8 cellular contexts compared by ENCODE assay signal in genomic region chr3:32577621-32578556, GRCh38. TPM values are rescaled to one million over a fixed set of nuclear protein-coding genes. Genes with fewer than 3 reads are reported as not detected.
DNase-seq lines count a peak whose midpoint lies in the region; ATAC-seq and TF ChIP-seq lines count a peak whose summit lies in the region.

No MANE protein-coding gene starts in this region.

- H3K36me3 ChIP-seq in SJSA1 (no peaks in the 10 kb centered on the region), gastroesophageal sphincter (no peaks in the 10 kb centered on the region), subcutaneous abdominal adipose tissue (ENCODE audit: control insufficient read depth in 5 of 5, insufficient read depth in 5 of 5, low read length in 5 of 5) (no peaks in the 10 kb centered on the region)

- in situ Hi-C loops in ACHN (cut with HindIII; ENCODE audit: low pct_ligation_motif_present, low pct_unique_long_range_greater_than_20kb, low sequenced_read_pairs) = no loop called here

- no peak for TF ChIP-seq POLR2A in gastroesophageal sphincter (IDR thresholded peaks at IDR 0.05)

- H3K9me3 ChIP-seq in SJSA1 (replicated peaks) = no peaks in the 10 kb centered on the region
- H3K9me3 ChIP-seq in gastroesophageal sphincter = no peaks in the 10 kb centered on the region
- H3K9me3 ChIP-seq in subcutaneous abdominal adipose tissue (ENCODE audit: control insufficient read depth in 5 of 5, low read length in 5 of 5) = no peaks in the 10 kb centered on the region

- H3K27me3 ChIP-seq in SJSA1 (replicated peaks) (no peaks in the 10 kb centered on the region), gastroesophageal sphincter (no peaks in the 10 kb centered on the region), subcutaneous abdominal adipose tissue (ENCODE audit: control insufficient read depth in 5 of 5, insufficient read depth in 4 of 5, low read length in 5 of 5) (no peaks in the 10 kb centered on the region)

- TF ChIP-seq EP300 in gastroesophageal sphincter (IDR thresholded peaks at IDR 0.05) = no peak

- peak overlapping the region in 1 of 5 donors; percentile 15 for H3K9ac ChIP-seq in subcutaneous abdominal adipose tissue (ENCODE audit: low read length in 5 of 5)

- H3K4me1 ChIP-seq in SJSA1 (replicated peaks) (peaks cover 18% of the 10 kb centered on the region), gastroesophageal sphincter (peaks cover 0 to 13% (median 0%) of the 10 kb centered on the region in 3 donors), subcutaneous abdominal adipose tissue (ENCODE audit: control insufficient read depth in 5 of 5, insufficient read depth in 5 of 5, low read length in 5 of 5) (peaks cover 0 to 9% (median 0%) of the 10 kb centered on the region in 5 donors)

- no peak for TF ChIP-seq CTCF in gastroesophageal sphincter (IDR thresholded peaks at IDR 0.05)

- WGBS in gastroesophageal sphincter (ENCODE audit: low coverage in 1 of 2), 2 donors = 40 to 56% methylated on average over 7 of the region's 8 CpGs

- ATAC-seq in GM18861 (IDR thresholded peaks at IDR 0.05; ENCODE audit: unreplicated experiment) (peak; percentile 90), HG03039 (IDR thresholded peaks at IDR 0.05; ENCODE audit: unreplicated experiment) (peak; percentile 91), gastroesophageal sphincter (no peak)

- peak; percentile 91 to 92 for DNase-seq in AML-193 (lab: John Stamatoyannopoulos, UW)
- DNase-seq in SJSA1 (ENCODE audit: low read depth in 1 of 2, low spot score in 2 of 2) = peak in 1 of 2 experiments; percentile 36
- DNase-seq in NCI-H774 (lab: John Stamatoyannopoulos, UW) = no peak
- no peak for DNase-seq in ACHN

- peak overlapping the region; percentile 17; the same call in 1 of the 2 replicates for H3K27ac ChIP-seq in SJSA1
- peak overlapping the region in 3 of 4 donors; percentile 9 to 48 (median 44) for H3K27ac ChIP-seq in gastroesophageal sphincter
- H3K27ac ChIP-seq in subcutaneous abdominal adipose tissue (ENCODE audit: low read depth, low read length) = no peak overlapping the region

- no peak overlapping the region for H3K4me3 ChIP-seq in SJSA1
- H3K4me3 ChIP-seq in gastroesophageal sphincter = peak overlapping the region in 1 of 2 donors; percentile 4
- H3K4me3 ChIP-seq in subcutaneous abdominal adipose tissue (ENCODE audit: low read depth in 1 of 5, low read length in 5 of 5) = peak overlapping the region in 3 of 5 donors; percentile 20 to 27 (median 21)

RNA-seq across cellular contexts. Expression of gene DYNC1LI1, which starts 7.2 kb away (rescaled TPM):
- 48.1 and 67.0 TPM in 2 replicates for total RNA-seq in SJSA1 (2014; rRNA removed; shearing (Covaris generic))
- total RNA-seq in gastroesophageal sphincter = 10 to 100 TPM; 29.1 to 75.6 (median 36.3) TPM

Comparison
In these comparisons a context has a peak if more than half of its experiments do, and no peak if none do; other contexts are left out.
1. DNase-seq: peak in AML-193 (2 of 2); none in NCI-H774 (single experiment) and ACHN (single experiment).